8 cellular contexts compared by ENCODE assay signal in the genomic region with DNA sequence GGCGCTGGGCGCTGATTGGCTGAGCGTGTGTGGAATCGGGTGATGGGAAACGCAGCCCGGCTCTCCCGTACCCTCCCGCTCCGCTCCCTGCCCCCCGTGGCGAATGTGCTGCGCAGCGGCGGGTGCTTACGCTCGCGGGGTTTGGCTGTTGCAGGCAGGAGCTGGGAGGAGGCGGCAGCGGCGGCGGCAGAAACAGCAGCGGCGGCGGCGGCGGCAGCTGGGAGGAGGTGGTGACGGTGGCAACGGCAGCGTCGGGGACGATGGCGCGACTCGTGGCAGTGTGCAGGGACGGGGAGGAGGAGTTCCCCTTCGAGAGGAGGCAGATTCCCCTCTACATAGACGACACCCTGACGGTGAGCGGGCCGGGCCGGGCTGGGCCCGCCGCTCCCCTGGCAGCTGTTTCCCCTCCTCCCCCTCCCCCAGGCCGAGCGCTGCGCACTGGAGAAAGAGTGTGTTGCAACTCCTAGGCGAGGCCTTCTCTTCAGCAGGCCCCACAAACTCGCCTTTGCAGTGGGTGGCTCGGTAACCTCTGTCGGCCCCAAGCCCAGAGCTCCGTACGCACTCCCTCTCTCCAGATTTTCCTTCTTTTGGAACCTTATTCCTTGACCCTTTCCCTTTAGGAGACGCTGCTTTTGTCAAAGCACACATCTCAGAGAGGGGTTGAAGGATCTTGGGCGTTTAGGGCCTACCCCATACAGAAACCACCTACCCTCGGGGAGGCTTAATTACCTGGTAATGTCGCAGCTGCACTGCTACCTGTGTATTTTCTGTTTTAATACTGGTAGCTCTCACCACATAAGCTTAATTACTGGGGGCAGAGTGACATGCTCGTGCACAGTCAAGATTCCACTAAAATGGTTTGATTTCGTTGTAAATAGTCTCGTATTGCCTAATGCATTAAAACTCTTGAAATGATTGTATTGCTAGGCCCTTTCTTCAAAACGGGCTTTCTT. TPM values are rescaled to one million over a fixed set of nuclear protein-coding genes. Genes with fewer than 3 reads are reported as not detected.
DNase-seq lines count a peak whose midpoint lies in the region; ATAC-seq and TF ChIP-seq lines count a peak whose summit lies in the region.

No MANE protein-coding gene starts in this region.

- peaks cover 45 to 67% (median 62%) of the 10 kb centered on the region in 6 donors for H3K4me1 ChIP-seq in spleen

- peak in 1 of 3 donors; percentile 24 for TF ChIP-seq POLR2A in spleen (IDR thresholded peaks at IDR 0.05)

- DNase-seq in AG04450 (ENCODE audit: low read depth, low spot score) (peak; percentile 95), NCI-H2196 treated with DMSO at 0.1 percent for 48 hours (lab: John Stamatoyannopoulos, UW; ENCODE audit: unreplicated experiment) (peak; percentile 62), cardiac fibroblast (ENCODE audit: low read depth in 2 of 2) (peak; percentile 97 to 99), iris pigment epithelial cell (ENCODE audit: low read depth) (peak; percentile 98), spleen (peak; percentile 99)

- H3K9me3 ChIP-seq in AG04450 (ENCODE audit: control insufficient read depth, insufficient read depth, low read length), result no peaks in the 10 kb centered on the region; the same call in 1 of the 2 replicates
- no peaks in the 10 kb centered on the region for H3K9me3 ChIP-seq in spleen

- peaks cover 0 to 21% (median 0%) of the 10 kb centered on the region in 6 donors for H3K36me3 ChIP-seq in spleen

- 0 out of 2 replicates have a peak, but pooled peaks have one; percentile 9 for TF ChIP-seq CTCF in AG04450 (IDR thresholded peaks at IDR 0.05; ENCODE audit: low read depth, low read length)
- no peak for TF ChIP-seq CTCF in WI38 (IDR thresholded peaks at IDR 0.05; ENCODE audit: low read depth, low read length)
- no peak for TF ChIP-seq CTCF in cardiac fibroblast (IDR thresholded peaks at IDR 0.05; ENCODE audit: low read depth, low read length)
- TF ChIP-seq CTCF in spleen (IDR thresholded peaks at IDR 0.05 in 8 of 11, conservative IDR thresholded peaks at IDR 0.05 in 3 of 11), result peak in 5 of 11 experiments; percentile 2 to 53 (median 40)

- 0 to 1% (median 1%) methylated on average over 42 to 60 of the region's 60 CpGs for WGBS in spleen, 5 donors

- POLR2A ChIA-PET in AG04450 (lab: Yijun Ruan, JAX), result interaction anchor here (0.6 to 2.9 kb wide), 13 partner anchors 9 to 736 kb away, joined by 3 to 40 read pairs (median 5); a partner anchor contains a TSS

- CTCF ChIA-PET in AG04450 (lab: Charles Lee), result interaction anchor here (0.8 to 1.2 kb wide), 3 partner anchors 8 to 694 kb away, joined by 3 read pairs; no protein-coding TSS in a partner anchor

- intact Hi-C loops in spleen (cut with DNase I; ENCODE audit: low total_unique reads), result no loop called here

- no peaks in the 10 kb centered on the region for H3K27me3 ChIP-seq in AG04450 (ENCODE audit: control insufficient read depth, insufficient read depth, low read length)
- H3K27me3 ChIP-seq in spleen (replicated peaks in 1 of 7), result no peaks in the 10 kb centered on the region

- H3K27ac ChIP-seq in AG04450 (ENCODE audit: low read depth, low read length), result peak overlapping the region; percentile 94
- peak overlapping the region; percentile 99 to 100 (median 100) for H3K27ac ChIP-seq in spleen

- H3K4me3 ChIP-seq in AG04450 (ENCODE audit: low read depth, low read length) (peak overlapping the region; percentile 92), WI38 (ENCODE audit: low read depth, low read length) (peak overlapping the region; percentile 83), cardiac fibroblast (replicated peaks in 1 of 2; ENCODE audit: low read depth in 2 of 2, low read length in 2 of 2) (peak overlapping the region; percentile 83 to 94), spleen (peak overlapping the region; percentile 73 to 98 (median 94))

- ATAC-seq in GM18907 (IDR thresholded peaks at IDR 0.05; ENCODE audit: unreplicated experiment), result peak; percentile 70
- peak; percentile 64 for ATAC-seq in HG03135 (IDR thresholded peaks at IDR 0.05; ENCODE audit: unreplicated experiment)

RNA-seq across cellular contexts. Expression of a gene that starts 1.0 kb away (rescaled TPM):
- polyA plus RNA-seq in AG04450 (2011; rRNA removed) (77.6 and 87.6 TPM in 2 replicates), spleen (10 to 100 TPM; 60.8 to 65.5 (median 61.3) TPM)
- polyA minus RNA-seq in AG04450 (2011; rRNA and poly(A)+ RNA removed), result 84.7 and 94.5 TPM in 2 replicates
- total RNA-seq in spleen, result 100 to 1,000 TPM in 2 of 7 donors, 10 to 100 TPM in 5; 83.3 to 123 (median 94.7) TPM

RNA-seq across cellular contexts. Expression of a gene that starts 11.0 kb away (rescaled TPM):
- 4.5 and 4.7 TPM in 2 replicates for polyA plus RNA-seq in AG04450 (2011; rRNA removed)
- polyA minus RNA-seq in AG04450 (2011; rRNA and poly(A)+ RNA removed), result 1.5 and 1.9 TPM in 2 replicates
- total RNA-seq in spleen, result 1 to 10 TPM; 4.8 to 7.7 (median 6.1) TPM
- 1 to 10 TPM; 3.3 to 6.0 (median 5.0) TPM for polyA plus RNA-seq in spleen

RNA-seq across cellular contexts. Expression of a gene that starts 11.1 kb away (rescaled TPM):
- 23.1 and 28.9 TPM in 2 replicates for polyA plus RNA-seq in AG04450 (2011; rRNA removed)
- 55.9 and 63.1 TPM in 2 replicates for polyA minus RNA-seq in AG04450 (2011; rRNA and poly(A)+ RNA removed)
- 10 to 100 TPM; 41.7 to 68.9 (median 56.1) TPM for total RNA-seq in spleen
- polyA plus RNA-seq in spleen, result 10 to 100 TPM; 15.6 to 23.6 (median 21.4) TPM

RNA-seq across cellular contexts. Expression of a gene that starts 45.9 kb away (rescaled TPM):
- 4.9 and 5.4 TPM in 2 replicates for polyA plus RNA-seq in AG04450 (2011; rRNA removed)
- 8.3 and 10.3 TPM in 2 replicates for polyA minus RNA-seq in AG04450 (2011; rRNA and poly(A)+ RNA removed)
- 1 to 10 TPM; 3.9 to 7.8 (median 5.2) TPM for total RNA-seq in spleen
- 1 to 10 TPM; 4.1 to 5.1 (median 4.7) TPM for polyA plus RNA-seq in spleen

RNA-seq across cellular contexts. Expression of a gene that starts 55.6 kb away (rescaled TPM):
- polyA plus RNA-seq in AG04450 (2011; rRNA removed), result 2.0 and 2.4 TPM in 2 replicates
- polyA minus RNA-seq in AG04450 (2011; rRNA and poly(A)+ RNA removed), result 1.3 and 2.2 TPM in 2 replicates
- 1 to 10 TPM; 5.4 to 9.1 (median 7.7) TPM for total RNA-seq in spleen
- polyA plus RNA-seq in spleen, result 10 to 100 TPM in 2 of 3 donors, 1 to 10 TPM in 1; 9.4 to 13.8 (median 12.2) TPM

Comparison
In these comparisons a context has a peak if more than half of its experiments do, and no peak if none do; other contexts are left out.
1. Peak in every context shown above with its lines: DNase-seq, ATAC-seq, H3K4me3 ChIP-seq and H3K27ac ChIP-seq.